ENCODE assay signal across 1 cellular context in genomic region chr4:153512952-153513500, GRCh38.
TF ChIP-seq lines count a peak whose summit lies in the region.

No MANE protein-coding gene starts in this region.

TF ChIP-seq in SK-N-SH, 30 proteins besides CTCF, POLR2A, EP300 and RAD21:
- peak; percentile 9; the same call in 1 of the 2 replicates for TF ChIP-seq PBX3 (IDR thresholded peaks at IDR 0.05)
- no peak for TF ChIP-seq TAF1 (IDR thresholded peaks at IDR 0.05; ENCODE audit: borderline replicate concordance, low read depth, low read length)
- no peak for TF ChIP-seq ELF1 (IDR thresholded peaks at IDR 0.05)
- TF ChIP-seq ZBTB33 (IDR thresholded peaks at IDR 0.05; ENCODE audit: borderline replicate concordance, low read depth), result no peak
- TF ChIP-seq YY1 (IDR thresholded peaks at IDR 0.05; ENCODE audit: low read depth), result no peak
- TF ChIP-seq USF1 (IDR thresholded peaks at IDR 0.05; ENCODE audit: borderline replicate concordance, low read depth), result no peak
- no peak for TF ChIP-seq IRF3 (IDR thresholded peaks at IDR 0.05; ENCODE audit: low read depth, low read length)
- 0 out of 2 replicates have a peak, but pooled peaks have one; percentile 15 for TF ChIP-seq NFIC (IDR thresholded peaks at IDR 0.05; ENCODE audit: borderline replicate concordance)
- no peak for TF ChIP-seq FOXM1 (IDR thresholded peaks at IDR 0.05; ENCODE audit: low read depth)
- TF ChIP-seq FOXJ3 (CRISPR knock-in tag; IDR thresholded peaks at IDR 0.05), result no peak
TF ChIP-seq in SK-N-SH: peak in this region for 2.
